Comparison of ENCODE assay signal across 12 cellular contexts in the genomic region with DNA sequence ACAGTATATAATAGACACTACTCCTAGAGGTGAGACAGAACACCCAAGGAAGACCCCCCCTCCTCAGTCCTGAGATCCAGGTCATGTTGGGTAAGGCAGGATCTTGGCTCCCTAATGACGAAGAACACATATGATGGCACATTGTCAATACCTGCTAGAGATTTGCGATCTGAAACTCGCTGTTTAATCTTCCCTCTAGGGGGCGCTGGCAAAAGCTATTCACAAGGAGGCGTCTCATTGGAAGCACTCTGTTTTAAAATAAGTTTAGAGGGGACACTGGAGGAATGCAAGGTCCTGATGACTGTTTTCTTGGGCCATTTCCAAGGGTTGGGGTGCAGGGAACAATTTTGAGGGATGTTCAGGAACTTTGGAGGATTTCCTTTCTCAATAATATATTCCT.
A peak's percentile ranks its signal among the peaks of the same experiment; 100 is the strongest.
DNase-seq lines count a peak whose midpoint lies in the region; ATAC-seq and TF ChIP-seq lines count a peak whose summit lies in the region.
"Had no signal": no experiment of that assay in that cellular context is flagged by ENCODE, and none has a peak within 500 bp of the region (broad histone marks: within the 10 kb centered on the region; RNA-seq: fewer than 3 reads in every experiment).

No MANE protein-coding gene starts in this region.

- no peak overlapping the region for H3K4me3 Mint-ChIP-seq in activated T-cell treated with anti-CD3 and anti-CD28 coated beads, Interleukin-2, amount 50 U/mL, for 24 hours
- no peak overlapping the region for H3K4me3 Mint-ChIP-seq in activated CD8-positive, alpha-beta T cell treated with anti-CD3 and anti-CD28 coated beads for 36 hours
- no peak overlapping the region for H3K4me3 Mint-ChIP-seq in activated naive CD4-positive, alpha-beta T cell treated with anti-CD3 and anti-CD28 coated beads for 36 hours
- H3K4me3 Mint-ChIP-seq: naive B cell had no signal

- DNase-seq in GM12864 (ENCODE audit: low read depth): no peak
- peak; percentile 26 for DNase-seq in HT-29 (ENCODE audit: low spot score)
- DNase-seq in SK-MEL-5 (ENCODE audit: low read depth, low spot score): peak; percentile 45
- DNase-seq in islet precursor cell: peak; percentile 55
- no peak for DNase-seq in activated T-cell treated with anti-CD3 and anti-CD28 coated beads, Interleukin-2, amount 50 U/mL, for 24 hours
- no peak for DNase-seq in activated CD8-positive, alpha-beta T cell treated with anti-CD3 and anti-CD28 coated beads for 36 hours
- DNase-seq in activated naive CD4-positive, alpha-beta T cell treated with anti-CD3 and anti-CD28 coated beads for 36 hours: no peak
- DNase-seq: GOT3, kidney glomerular epithelial cell, naive B cell, NCI-H2081 treated with DMSO at 0.1 percent for 48 hours, thyroid gland had no signal

- in situ Hi-C loops in SK-MEL-5 (cut with HindIII; ENCODE audit: low pct_unique_long_range_greater_than_20kb, low sequenced_read_pairs): no loop called here

- POLR2A ChIA-PET in activated CD8-positive, alpha-beta T cell treated with anti-CD3 and anti-CD28 coated beads for 36 hours (lab: Charles Lee): no interaction called here

- intact Hi-C loops in activated CD8-positive, alpha-beta T cell treated with anti-CD3 and anti-CD28 coated beads for 36 hours (cut with micrococcal nuclease): no loop called here
- intact Hi-C loops in activated naive CD4-positive, alpha-beta T cell treated with anti-CD3 and anti-CD28 coated beads for 36 hours (cut with micrococcal nuclease): no loop called here

- H3K27ac Mint-ChIP-seq in activated T-cell treated with anti-CD3 and anti-CD28 coated beads, Interleukin-2, amount 50 U/mL, for 24 hours: no peak overlapping the region
- no peak overlapping the region for H3K27ac Mint-ChIP-seq in activated CD8-positive, alpha-beta T cell treated with anti-CD3 and anti-CD28 coated beads for 36 hours
- no peak overlapping the region for H3K27ac Mint-ChIP-seq in activated naive CD4-positive, alpha-beta T cell treated with anti-CD3 and anti-CD28 coated beads for 36 hours
- H3K27ac Mint-ChIP-seq: naive B cell had no signal

- ATAC-seq in activated CD8-positive, alpha-beta T cell treated with anti-CD3 and anti-CD28 coated beads for 36 hours: no peak

- no peaks in the 10 kb centered on the region for H3K4me1 Mint-ChIP-seq in activated T-cell treated with anti-CD3 and anti-CD28 coated beads, Interleukin-2, amount 50 U/mL, for 24 hours (ENCODE audit: low read depth)
- H3K4me1 Mint-ChIP-seq in activated CD8-positive, alpha-beta T cell treated with anti-CD3 and anti-CD28 coated beads for 36 hours (ENCODE audit: low read depth): no peaks in the 10 kb centered on the region
- H3K4me1 Mint-ChIP-seq in activated naive CD4-positive, alpha-beta T cell treated with anti-CD3 and anti-CD28 coated beads for 36 hours (ENCODE audit: low read depth): no peaks in the 10 kb centered on the region
- H3K4me1 Mint-ChIP-seq: naive B cell had no signal

- no peaks in the 10 kb centered on the region for H3K36me3 Mint-ChIP-seq in activated T-cell treated with anti-CD3 and anti-CD28 coated beads, Interleukin-2, amount 50 U/mL, for 24 hours (ENCODE audit: low read depth)
- no peaks in the 10 kb centered on the region for H3K36me3 Mint-ChIP-seq in activated CD8-positive, alpha-beta T cell treated with anti-CD3 and anti-CD28 coated beads for 36 hours (ENCODE audit: low read depth)
- H3K36me3 Mint-ChIP-seq in activated naive CD4-positive, alpha-beta T cell treated with anti-CD3 and anti-CD28 coated beads for 36 hours (ENCODE audit: low read depth): no peaks in the 10 kb centered on the region
- H3K36me3 Mint-ChIP-seq: naive B cell had no signal

- CTCF ChIA-PET in activated CD8-positive, alpha-beta T cell treated with anti-CD3 and anti-CD28 coated beads for 36 hours (lab: Charles Lee): no interaction called here
- CTCF ChIA-PET in activated naive CD4-positive, alpha-beta T cell treated with anti-CD3 and anti-CD28 coated beads for 36 hours (lab: Charles Lee): no interaction called here

- TF ChIP-seq CTCF in GM12864 (IDR thresholded peaks at IDR 0.05; ENCODE audit: low read depth, low read length, missing control alignments): peak; percentile 15
- no peak for TF ChIP-seq CTCF in activated CD8-positive, alpha-beta T cell treated with anti-CD3 and anti-CD28 coated beads for 36 hours (IDR thresholded peaks at IDR 0.05)

- H3K27me3 Mint-ChIP-seq in activated T-cell treated with anti-CD3 and anti-CD28 coated beads, Interleukin-2, amount 50 U/mL, for 24 hours: no peaks in the 10 kb centered on the region
- no peaks in the 10 kb centered on the region for H3K27me3 Mint-ChIP-seq in activated CD8-positive, alpha-beta T cell treated with anti-CD3 and anti-CD28 coated beads for 36 hours
- no peaks in the 10 kb centered on the region for H3K27me3 Mint-ChIP-seq in activated naive CD4-positive, alpha-beta T cell treated with anti-CD3 and anti-CD28 coated beads for 36 hours (ENCODE audit: low read depth)
- H3K27me3 Mint-ChIP-seq: naive B cell had no signal

- H3K4me3 ChIP-seq in GM12864 (ENCODE audit: low read depth, low read length): no peak overlapping the region
- H3K4me3 ChIP-seq: thyroid gland had no signal

- H3K9me3 Mint-ChIP-seq in activated T-cell treated with anti-CD3 and anti-CD28 coated beads, Interleukin-2, amount 50 U/mL, for 24 hours: peaks cover 15% of the 10 kb centered on the region
- peaks cover 1% of the 10 kb centered on the region for H3K9me3 Mint-ChIP-seq in activated CD8-positive, alpha-beta T cell treated with anti-CD3 and anti-CD28 coated beads for 36 hours
- H3K9me3 Mint-ChIP-seq in activated naive CD4-positive, alpha-beta T cell treated with anti-CD3 and anti-CD28 coated beads for 36 hours: peaks cover 15% of the 10 kb centered on the region

Comparison
In these comparisons a context has a peak if more than half of its experiments do, and no peak if none do; other contexts are left out.
1. DNase-seq: peak in HT-29 (single experiment), SK-MEL-5 (single experiment) and islet precursor cell (single experiment); none in GM12864 (single experiment), activated T-cell treated with anti-CD3 and anti-CD28 coated beads, Interleukin-2, amount 50 U/mL, for 24 hours (single experiment), activated CD8-positive, alpha-beta T cell treated with anti-CD3 and anti-CD28 coated beads for 36 hours (single experiment) and activated naive CD4-positive, alpha-beta T cell treated with anti-CD3 and anti-CD28 coated beads for 36 hours (single experiment).